Comparison of ENCODE assay signal across 29 cellular contexts in the genomic region with DNA sequence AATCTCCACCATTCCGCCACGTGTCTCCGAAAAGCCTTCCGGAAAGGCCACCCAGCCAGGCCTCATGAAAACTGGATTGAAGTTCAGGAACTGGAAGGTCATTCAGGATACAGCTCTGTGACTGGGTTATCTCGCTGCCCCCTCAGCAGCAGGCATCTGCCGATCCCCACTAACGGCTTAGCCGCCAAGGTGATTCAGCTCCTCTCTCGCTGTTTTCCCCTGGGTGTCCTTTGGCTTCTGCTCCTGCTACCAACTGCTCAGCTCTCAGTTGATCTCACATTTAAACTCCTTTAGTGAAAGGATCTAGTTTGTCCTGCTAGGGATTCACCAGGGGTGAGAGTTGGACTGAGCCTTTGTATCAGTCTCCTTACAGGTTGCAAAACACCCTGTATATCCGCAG. TPM values are rescaled to one million over a fixed set of nuclear protein-coding genes. Genes with fewer than 3 reads are reported as not detected.
"Had no signal": no experiment of that assay in that cellular context is flagged by ENCODE, and none has a peak within 500 bp of the region (broad histone marks: within the 10 kb centered on the region; RNA-seq: fewer than 3 reads in every experiment).

No MANE protein-coding gene starts in this region.

- H3K27me3 ChIP-seq: uterus had no signal

- H3K4me3 Mint-ChIP-seq: activated B cell treated with CpG ODN at 0.5 μM for 24 hours; activated CD4-positive, alpha-beta T cell treated with anti-CD3 and anti-CD28 coated beads for 36 hours; activated naive CD8-positive, alpha-beta T cell treated with anti-CD3 and anti-CD28 coated beads for 36 hours; activated T-cell treated with anti-CD3 and anti-CD28 coated beads, Interleukin-2, amount 50 U/mL, for 4 hours; effector memory CD8-positive, alpha-beta T cell; natural killer cell treated with Interleukin-12 subunit alpha and Interleukin-12 subunit beta and Interleukin-15 and Interleukin-18, amount 100 ng/mL, for 72 hours; stimulated activated naive B cell treated with anti-CD40 and anti-IgM and Interleukin-4, amounts not matched to agents 10 μg/mL and 1 μg/mL and 100 μg/mL, for 72 hours had no signal

- DNase-seq: activated B cell treated with CpG ODN at 0.5 μM for 24 hours; activated CD4-positive, alpha-beta T cell treated with anti-CD3 and anti-CD28 coated beads for 36 hours; activated CD4-positive, alpha-beta T cell treated with anti-CD3 and anti-CD28 coated beads, Interleukin-2, amount 50 U/mL, for 4 hours; activated CD8-positive, alpha-beta memory T cell treated with anti-CD3 and anti-CD28 coated beads for 24 hours; activated CD8-positive, alpha-beta memory T cell treated with anti-CD3 and anti-CD28 coated beads, Interleukin-2, amount 50 U/mL, for 4 hours; activated naive CD4-positive, alpha-beta T cell; activated naive CD8-positive, alpha-beta T cell treated with anti-CD3 and anti-CD28 coated beads for 36 hours; activated T-cell treated with anti-CD3 and anti-CD28 coated beads, Interleukin-2, amount 50 U/mL, for 4 hours; colonic mucosa; dorsolateral prefrontal cortex; effector memory CD8-positive, alpha-beta T cell; hippocampal formation; left ventricle myocardium superior; mammary epithelial cell; midbrain; occipital lobe; posterior cingulate gyrus; retina; stimulated activated CD4-positive, alpha-beta T cell treated with anti-CD3 and anti-CD28 coated beads, Interleukin-2, amount 100 ng/mL, for 48 hours; stimulated activated CD8-positive, alpha-beta memory T cell treated with anti-CD3 and anti-CD28 coated beads, Interleukin-4, amount 100 ng/mL, for 48 hours; stimulated activated naive B cell treated with anti-CD40 and anti-IgM and Interleukin-4, amounts not matched to agents 10 μg/mL and 1 μg/mL and 100 μg/mL, for 72 hours; T1000; transverse colon; uterus had no signal

- H3K36me3 ChIP-seq: colonic mucosa, transverse colon, uterus had no signal

- H3K27ac ChIP-seq: colonic mucosa, dorsolateral prefrontal cortex, uterus had no signal

- H3K9me3 Mint-ChIP-seq: activated B cell treated with CpG ODN at 0.5 μM for 24 hours; activated naive CD8-positive, alpha-beta T cell treated with anti-CD3 and anti-CD28 coated beads for 36 hours; activated T-cell treated with anti-CD3 and anti-CD28 coated beads, Interleukin-2, amount 50 U/mL, for 4 hours; activated T-helper 2 cell treated with anti-CD3 and anti-CD28 coated beads, Interferon-gamma antibody, Interleukin-2, Interleukin-4, amounts not matched to agents 10 μg/mL and 5 μg/mL and 100 μg/mL, durations not matched to agents 14 hours and 24 hours and 36 hours; effector memory CD8-positive, alpha-beta T cell; natural killer cell treated with Interleukin-12 subunit alpha and Interleukin-12 subunit beta and Interleukin-15 and Interleukin-18, amount 100 ng/mL, for 72 hours; stimulated activated naive B cell treated with anti-CD40 and anti-IgM and Interleukin-4, amounts not matched to agents 10 μg/mL and 1 μg/mL and 100 μg/mL, for 72 hours had no signal

- H3K4me3 ChIP-seq: colonic mucosa, dorsolateral prefrontal cortex, transverse colon, uterus had no signal

- H3K36me3 Mint-ChIP-seq: activated naive CD8-positive, alpha-beta T cell treated with anti-CD3 and anti-CD28 coated beads for 36 hours; natural killer cell treated with Interleukin-12 subunit alpha and Interleukin-12 subunit beta and Interleukin-15 and Interleukin-18, amount 100 ng/mL, for 72 hours had no signal

- H3K27ac Mint-ChIP-seq: activated B cell treated with CpG ODN at 0.5 μM for 24 hours; activated CD4-positive, alpha-beta T cell treated with anti-CD3 and anti-CD28 coated beads for 36 hours; activated naive CD8-positive, alpha-beta T cell treated with anti-CD3 and anti-CD28 coated beads for 36 hours; activated T-helper 2 cell treated with anti-CD3 and anti-CD28 coated beads, Interferon-gamma antibody, Interleukin-2, Interleukin-4, amounts not matched to agents 10 μg/mL and 5 μg/mL and 100 μg/mL, durations not matched to agents 14 hours and 24 hours and 36 hours; effector memory CD8-positive, alpha-beta T cell; natural killer cell treated with Interleukin-12 subunit alpha and Interleukin-12 subunit beta and Interleukin-15 and Interleukin-18, amount 100 ng/mL, for 72 hours; stimulated activated naive B cell treated with anti-CD40 and anti-IgM and Interleukin-4, amounts not matched to agents 10 μg/mL and 1 μg/mL and 100 μg/mL, for 72 hours had no signal

- ATAC-seq: activated CD4-positive, alpha-beta T cell treated with anti-CD3 and anti-CD28 coated beads for 36 hours; activated T-cell treated with anti-CD3 and anti-CD28 coated beads, Interleukin-2, amount 50 U/mL, for 4 hours; effector memory CD8-positive, alpha-beta T cell; esophagus mucosa; left ventricle myocardium superior; natural killer cell treated with Interleukin-12 subunit alpha and Interleukin-12 subunit beta and Interleukin-15 and Interleukin-18, amount 100 ng/mL, for 72 hours; stimulated activated naive B cell treated with anti-CD40 and anti-IgM and Interleukin-4, amounts not matched to agents 10 μg/mL and 1 μg/mL and 100 μg/mL, for 72 hours had no signal

- H3K9me3 ChIP-seq: colonic mucosa, transverse colon, uterus had no signal

- H3K4me1 ChIP-seq: colonic mucosa, uterus had no signal

RNA-seq across cellular contexts. Expression of gene GDNF, which starts 2.2 kb away (rescaled TPM):
- total RNA-seq: activated B cell treated with CpG ODN at 0.5 μM for 24 hours; activated CD4-positive, alpha-beta T cell treated with anti-CD3 and anti-CD28 coated beads for 36 hours; activated naive CD8-positive, alpha-beta T cell treated with anti-CD3 and anti-CD28 coated beads for 36 hours; activated T-cell treated with anti-CD3 and anti-CD28 coated beads, Interleukin-2, amount 50 U/mL, for 4 hours; activated T-helper 2 cell treated with anti-CD3 and anti-CD28 coated beads, Interferon-gamma antibody, Interleukin-2, Interleukin-4, amounts not matched to agents 10 μg/mL and 5 μg/mL and 100 μg/mL, durations not matched to agents 14 hours and 24 hours and 36 hours; endothelial cell of umbilical vein; frontal cortex; natural killer cell treated with Interleukin-12 subunit alpha and Interleukin-12 subunit beta and Interleukin-15 and Interleukin-18, amount 100 ng/mL, for 72 hours; occipital lobe had no signal
